In the genomic region with DNA sequence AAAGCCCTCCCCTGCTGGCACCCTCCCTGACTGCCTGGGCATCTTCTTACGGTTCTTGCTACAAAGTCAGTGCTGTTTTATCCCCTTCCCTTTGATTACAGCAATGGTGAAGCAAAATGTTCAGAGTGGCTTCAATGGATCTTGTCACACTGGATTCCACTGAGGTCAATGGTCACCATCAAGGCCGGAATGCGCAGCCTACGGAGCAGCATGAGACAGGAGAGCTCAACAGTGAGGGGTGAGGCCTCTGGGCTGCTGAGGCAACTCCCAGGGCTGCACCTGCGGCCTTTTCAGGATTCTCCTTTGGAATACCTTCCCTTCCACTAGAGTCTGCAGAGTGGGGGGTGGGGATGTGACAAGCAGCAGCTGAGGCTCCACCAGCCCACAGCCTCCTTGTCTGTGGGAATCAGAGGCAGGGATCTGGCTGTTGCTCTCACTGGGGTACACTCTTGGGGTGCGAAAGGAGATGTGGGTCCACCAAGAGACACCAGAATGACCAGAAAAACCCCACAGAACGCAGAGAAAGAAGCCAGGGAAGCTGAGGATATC, we compare ENCODE assay signal across 22 cellular contexts. TPM values are rescaled to one million over a fixed set of nuclear protein-coding genes. Genes with fewer than 3 reads are reported as not detected.
"Had no signal": no experiment of that assay in that cellular context is flagged by ENCODE, and none has a peak within 500 bp of the region (broad histone marks: within the 10 kb centered on the region; RNA-seq: fewer than 3 reads in every experiment).

No MANE protein-coding gene starts in this region.

- H3K9me3 ChIP-seq: breast epithelium, esophagus squamous epithelium, stomach, suprapubic skin, tibial artery had no signal

- H3K9me3 Mint-ChIP-seq: activated CD4-positive, alpha-beta memory T cell treated with anti-CD3 and anti-CD28 coated beads for 36 hours; activated CD4-positive, alpha-beta T cell treated with anti-CD3 and anti-CD28 coated beads, Interleukin-2, amount 10 ng/mL, durations not matched to agents 24 days and 14 days; activated naive CD4-positive, alpha-beta T cell treated with anti-CD3 and anti-CD28 coated beads, Interleukin-2, amount 50 U/mL, for 24 hours; activated T-helper 1 cell treated with anti-CD3 and anti-CD28 coated beads, Interleukin-12 subunit alpha, Interleukin-12 subunit beta, Interleukin-2, Interleukin-4 antibody, amounts not matched to agents 30 ng/mL and 10 ng/mL and 1 ng/mL, durations not matched to agents 14 hours and 24 hours and 36 hours; dendritic cell treated with granulocyte-macrophage colony-stimulating factor and Interleukin-4, amounts not matched to agents 40 ng/mL and 50 ng/mL, for 4 days had no signal

- H3K4me3 ChIP-seq: breast epithelium, esophagus squamous epithelium, skin epidermis, stomach, suprapubic skin, tibial artery had no signal

- H3K27me3 Mint-ChIP-seq: activated CD4-positive, alpha-beta memory T cell treated with anti-CD3 and anti-CD28 coated beads for 36 hours; activated CD4-positive, alpha-beta T cell treated with anti-CD3 and anti-CD28 coated beads, Interleukin-2, amount 10 ng/mL, durations not matched to agents 24 days and 14 days; activated naive CD4-positive, alpha-beta T cell treated with anti-CD3 and anti-CD28 coated beads, Interleukin-2, amount 50 U/mL, for 24 hours; dendritic cell treated with granulocyte-macrophage colony-stimulating factor and Interleukin-4, amounts not matched to agents 40 ng/mL and 50 ng/mL, for 4 days had no signal

- H3K4me3 Mint-ChIP-seq: activated CD4-positive, alpha-beta memory T cell treated with anti-CD3 and anti-CD28 coated beads for 36 hours; activated CD4-positive, alpha-beta T cell treated with anti-CD3 and anti-CD28 coated beads, Interleukin-2, amount 10 ng/mL, durations not matched to agents 24 days and 14 days; activated naive CD4-positive, alpha-beta T cell treated with anti-CD3 and anti-CD28 coated beads, Interleukin-2, amount 50 U/mL, for 24 hours; activated T-helper 1 cell treated with anti-CD3 and anti-CD28 coated beads, Interleukin-12 subunit alpha, Interleukin-12 subunit beta, Interleukin-2, Interleukin-4 antibody, amounts not matched to agents 30 ng/mL and 10 ng/mL and 1 ng/mL, durations not matched to agents 14 hours and 24 hours and 36 hours; dendritic cell treated with granulocyte-macrophage colony-stimulating factor and Interleukin-4, amounts not matched to agents 40 ng/mL and 50 ng/mL, for 4 days had no signal

- H3K27me3 ChIP-seq: breast epithelium, esophagus squamous epithelium, stomach, suprapubic skin, tibial artery had no signal

- H3K27ac ChIP-seq: skin epidermis, suprapubic skin, tibial artery had no signal

- H3K27ac Mint-ChIP-seq: activated CD4-positive, alpha-beta memory T cell treated with anti-CD3 and anti-CD28 coated beads for 36 hours; activated CD4-positive, alpha-beta T cell treated with anti-CD3 and anti-CD28 coated beads, Interleukin-2, amount 10 ng/mL, durations not matched to agents 24 days and 14 days; activated naive CD4-positive, alpha-beta T cell treated with anti-CD3 and anti-CD28 coated beads, Interleukin-2, amount 50 U/mL, for 24 hours; activated T-helper 1 cell treated with anti-CD3 and anti-CD28 coated beads, Interleukin-12 subunit alpha, Interleukin-12 subunit beta, Interleukin-2, Interleukin-4 antibody, amounts not matched to agents 30 ng/mL and 10 ng/mL and 1 ng/mL, durations not matched to agents 14 hours and 24 hours and 36 hours; dendritic cell treated with granulocyte-macrophage colony-stimulating factor and Interleukin-4, amounts not matched to agents 40 ng/mL and 50 ng/mL, for 4 days had no signal

- DNase-seq: activated CD4-positive, alpha-beta memory T cell treated with anti-CD3 and anti-CD28 coated beads for 36 hours; activated CD4-positive, CD25-positive, alpha-beta regulatory T cell treated with anti-CD3 and anti-CD28 coated beads, Interleukin-2, amount 50 U/mL, for 72 hours; activated CD8-positive, alpha-beta memory T cell treated with anti-CD3 and anti-CD28 coated beads, Interleukin-2, amount 50 U/mL, for 4 hours; activated gamma-delta T cell treated with Interleukin-2 at 50 U/mL for 16 hours; activated T-cell treated with anti-CD3 and anti-CD28 coated beads, Interleukin-2, amount 50 U/mL, for 1 hour; central memory CD4-positive, alpha-beta T cell; esophagus squamous epithelium; foreskin melanocyte; stimulated activated CD4-positive, alpha-beta T cell treated with anti-CD3 and anti-CD28 coated beads, Interleukin-12 subunit alpha, Interleukin-12 subunit beta, amount 100 ng/mL, for 4 hours; stimulated activated CD4-positive, alpha-beta T cell treated with anti-CD3 and anti-CD28 coated beads, Interleukin-4, amount 100 ng/mL, for 1 hour; stomach; T-helper 2 cell; tibial artery had no signal

RNA-seq across cellular contexts. Expression of a gene that starts 40.4 kb away (rescaled TPM):
- total RNA-seq: activated CD4-positive, alpha-beta memory T cell treated with anti-CD3 and anti-CD28 coated beads for 36 hours; activated CD8-positive, alpha-beta memory T cell treated with anti-CD3 and anti-CD28 coated beads for 36 hours; renal cortical epithelial cell had no signal
